In genomic region chr19:46849610-46850009, GRCh38 we compare ENCODE assay signal across 8 cellular contexts. TPM values are rescaled to one million over a fixed set of nuclear protein-coding genes. Genes with fewer than 3 reads are reported as not detected.
DNase-seq lines count a peak whose midpoint lies in the region; ATAC-seq and TF ChIP-seq lines count a peak whose summit lies in the region.

No MANE protein-coding gene starts in this region.

- H3K27ac Mint-ChIP-seq in activated naive CD4-positive, alpha-beta T cell treated with anti-CD3 and anti-CD28 coated beads, Interleukin-2, amount 50 U/mL, for 24 hours = peak overlapping the region; percentile 91

- peaks cover 6% of the 10 kb centered on the region for H3K36me3 Mint-ChIP-seq in activated naive CD4-positive, alpha-beta T cell treated with anti-CD3 and anti-CD28 coated beads, Interleukin-2, amount 50 U/mL, for 24 hours

- WGBS in lower leg skin, 2 donors = 40 to 43% methylated on average over 5 of the region's 5 CpGs
- 34 to 36% methylated on average over 5 of the region's 5 CpGs for WGBS in upper lobe of left lung, 2 donors

- no peaks in the 10 kb centered on the region for H3K9me3 Mint-ChIP-seq in activated naive CD4-positive, alpha-beta T cell treated with anti-CD3 and anti-CD28 coated beads, Interleukin-2, amount 50 U/mL, for 24 hours

- H3K4me1 ChIP-seq in ascending aorta (peaks cover 5 to 16% of the 10 kb centered on the region in 2 donors), upper lobe of left lung (peaks cover 15 to 22% (median 19%) of the 10 kb centered on the region in 4 donors)

- no peaks in the 10 kb centered on the region for H3K27me3 Mint-ChIP-seq in activated naive CD4-positive, alpha-beta T cell treated with anti-CD3 and anti-CD28 coated beads, Interleukin-2, amount 50 U/mL, for 24 hours

- no peak for DNase-seq in activated naive CD4-positive, alpha-beta T cell treated with anti-CD3 and anti-CD28 coated beads, Interleukin-2, amount 50 U/mL, for 16 hours
- no peak for DNase-seq in ascending aorta (ENCODE audit: low spot score in 2 of 2)
- no peak for DNase-seq in lower leg skin (ENCODE audit: low spot score in 2 of 2)
- no peak for DNase-seq in upper lobe of left lung
- no peak for DNase-seq in H4 (ENCODE audit: low spot score)

- peaks cover 24% of the 10 kb centered on the region for H3K4me1 Mint-ChIP-seq in activated naive CD4-positive, alpha-beta T cell treated with anti-CD3 and anti-CD28 coated beads, Interleukin-2, amount 50 U/mL, for 24 hours

- peaks cover 2 to 11% of the 10 kb centered on the region in 2 donors for H3K36me3 ChIP-seq in ascending aorta
- peaks cover 0 to 18% (median 7%) of the 10 kb centered on the region in 4 donors for H3K36me3 ChIP-seq in upper lobe of left lung

- H3K27me3 ChIP-seq in ascending aorta (no peaks in the 10 kb centered on the region), upper lobe of left lung (no peaks in the 10 kb centered on the region)

- ATAC-seq in upper lobe of left lung (ENCODE audit: low FRiP score in 2 of 2) (no peak), HG03571 (IDR thresholded peaks at IDR 0.05; ENCODE audit: unreplicated experiment) (no peak), GM19395 (IDR thresholded peaks at IDR 0.05; ENCODE audit: unreplicated experiment) (no peak)

- TF ChIP-seq EP300 in upper lobe of left lung (IDR thresholded peaks at IDR 0.05) = no peak

- intact Hi-C loops in ascending aorta (cut with DNase I) (loop anchor here (2.0 to 5.0 kb wide), 3 partner anchors 199 to 393 kb away; partner anchors contain the start of genes CALM3 and TMEM160), lower leg skin (cut with DNase I; ENCODE audit: low total_unique reads) (no loop called here)

- H3K9me3 ChIP-seq in ascending aorta (no peaks in the 10 kb centered on the region), upper lobe of left lung (no peaks in the 10 kb centered on the region)

- TF ChIP-seq POLR2A in lower leg skin (IDR thresholded peaks at IDR 0.05) = no peak
- no peak for TF ChIP-seq POLR2A in upper lobe of left lung (IDR thresholded peaks at IDR 0.05)

- H3K4me3 ChIP-seq in ascending aorta = peak overlapping the region; percentile 81 to 93
- H3K4me3 ChIP-seq in lower leg skin (ENCODE audit: low read depth, poor library complexity, severe bottlenecking) = peak overlapping the region; percentile 65
- H3K4me3 ChIP-seq in upper lobe of left lung = peak overlapping the region in 3 of 4 donors; percentile 94 to 98 (median 96)

- H3K4me3 Mint-ChIP-seq in activated naive CD4-positive, alpha-beta T cell treated with anti-CD3 and anti-CD28 coated beads, Interleukin-2, amount 50 U/mL, for 24 hours = peak overlapping the region; percentile 94

- peak overlapping the region; percentile 85 to 89 for H3K27ac ChIP-seq in ascending aorta
- peak overlapping the region; percentile 89 to 96 (median 92) for H3K27ac ChIP-seq in upper lobe of left lung

- TF ChIP-seq CTCF in ascending aorta (IDR thresholded peaks at IDR 0.05) (no peak), lower leg skin (IDR thresholded peaks at IDR 0.05) (no peak), upper lobe of left lung (IDR thresholded peaks at IDR 0.05) (no peak)

RNA-seq across cellular contexts. Expression of gene AP2S1, which starts 1.0 kb away (rescaled TPM):
- total RNA-seq in ascending aorta (96.6 TPM), lower leg skin (100 to 1,000 TPM in 3 of 4 donors, 10 to 100 TPM in 1; 88.9 to 132 (median 114) TPM), upper lobe of left lung (100 to 1,000 TPM in 3 of 6 donors, 10 to 100 TPM in 3; 59.7 to 149 (median 113) TPM)
- total RNA-seq in H4 (2014; rRNA removed; shearing (Covaris generic)) = 363 and 394 TPM in 2 replicates

RNA-seq across cellular contexts. Expression of gene ARHGAP35, which starts 11.2 kb away (rescaled TPM):
- 23.7 TPM for total RNA-seq in ascending aorta
- total RNA-seq in lower leg skin = 10 to 100 TPM; 19.4 to 43.6 (median 40.1) TPM
- total RNA-seq in upper lobe of left lung = 10 to 100 TPM; 56.0 to 80.6 (median 65.7) TPM
- 24.0 and 27.1 TPM in 2 replicates for total RNA-seq in H4 (2014; rRNA removed; shearing (Covaris generic))
